1 cellular context compared by ENCODE assay signal in genomic region chr6:159761135-159761872, GRCh38.
TF ChIP-seq lines count a peak whose summit lies in the region.

No MANE protein-coding gene starts in this region.

TF ChIP-seq in K562, 482 proteins besides CTCF, POLR2A, EP300 and RAD21 (continued from another document and continues in another):
- no peak for TF ChIP-seq ZMIZ1 (IDR thresholded peaks at IDR 0.05; ENCODE audit: low read depth in 2 of 2, low read length in 2 of 2)
- no peak for TF ChIP-seq ZFP1 (CRISPR knock-in tag; IDR thresholded peaks at IDR 0.05)
- no peak for TF ChIP-seq RBM15 (IDR thresholded peaks at IDR 0.05; ENCODE audit: insufficient read depth, low read length)
- peak; percentile 68 for TF ChIP-seq CHD2 (IDR thresholded peaks at IDR 0.05; ENCODE audit: low read depth, low read length)
- no peak for TF ChIP-seq PTRF (tag; IDR thresholded peaks at IDR 0.05)
- no peak for TF ChIP-seq E2F4 (CRISPR knock-in tag; IDR thresholded peaks at IDR 0.05; ENCODE audit: low read depth)
- no peak for TF ChIP-seq SMARCB1 (IDR thresholded peaks at IDR 0.05; ENCODE audit: insufficient read length, low read depth)
- no peak for TF ChIP-seq RNF219 (CRISPR knock-in tag; IDR thresholded peaks at IDR 0.05)
- TF ChIP-seq SREBF2 (CRISPR knock-in tag; IDR thresholded peaks at IDR 0.05): no peak
- no peak for TF ChIP-seq E2F8 (IDR thresholded peaks at IDR 0.05; ENCODE audit: low read depth, partially characterized antibody)
- no peak for TF ChIP-seq NELFE (IDR thresholded peaks at IDR 0.05; ENCODE audit: insufficient read depth, insufficient read length)
- TF ChIP-seq CHAMP1 (IDR thresholded peaks at IDR 0.05): no peak
- no peak for TF ChIP-seq NFATC3 (IDR thresholded peaks at IDR 0.05)
- no peak for TF ChIP-seq IRF9 (tag; IDR thresholded peaks at IDR 0.05)
- no peak for TF ChIP-seq ELK3 (CRISPR knock-in tag; IDR thresholded peaks at IDR 0.05)
- no peak for TF ChIP-seq PYGO2 (tag; IDR thresholded peaks at IDR 0.05)
- no peak for TF ChIP-seq XRCC3 (IDR thresholded peaks at IDR 0.05)
- TF ChIP-seq HINFP (tag; conservative IDR thresholded peaks at IDR 0.05; ENCODE audit: low read depth): 0 out of 2 replicates have a peak, but pooled peaks have one; percentile 32
- TF ChIP-seq TFAP4 (CRISPR knock-in tag; IDR thresholded peaks at IDR 0.05; ENCODE audit: borderline replicate concordance): no peak; the same call in 1 of the 2 replicates
- TF ChIP-seq POLR2G (IDR thresholded peaks at IDR 0.05; ENCODE audit: low read depth, low read length): no peak
- TF ChIP-seq PPARD (CRISPR knock-in tag; IDR thresholded peaks at IDR 0.05): no peak
- 0 out of 2 replicates have a peak, but pooled peaks have one; percentile 23 for TF ChIP-seq SMARCC2 (IDR thresholded peaks at IDR 0.05; ENCODE audit: low read depth)
- no peak for TF ChIP-seq ZNF121 (CRISPR knock-in tag; conservative IDR thresholded peaks at IDR 0.05)
- TF ChIP-seq ATF3 (IDR thresholded peaks at IDR 0.05): no peak
- no peak; the same call in 1 of the 2 replicates for TF ChIP-seq ATF3 (CRISPR knock-in tag; conservative IDR thresholded peaks at IDR 0.05)
- no peak for TF ChIP-seq NKRF (IDR thresholded peaks at IDR 0.05; ENCODE audit: borderline replicate concordance)
- TF ChIP-seq FIP1L1 (IDR thresholded peaks at IDR 0.05; ENCODE audit: low read depth, low read length, poor library complexity, severe bottlenecking): no peak
- no peak for TF ChIP-seq E2F3 (CRISPR knock-in tag; IDR thresholded peaks at IDR 0.05)
- 0 out of 2 replicates have a peak, but pooled peaks have one; percentile 16 for TF ChIP-seq ZNF263 (CRISPR knock-in tag; IDR thresholded peaks at IDR 0.05; ENCODE audit: borderline replicate concordance)
- TF ChIP-seq MCM5 (IDR thresholded peaks at IDR 0.05; ENCODE audit: low read depth): no peak
- no peak for TF ChIP-seq NR2C2 (CRISPR knock-in tag; IDR thresholded peaks at IDR 0.05)
- peak; percentile 72 for TF ChIP-seq NR2C2 (tag; IDR thresholded peaks at IDR 0.05)
- TF ChIP-seq MEF2D (tag; conservative IDR thresholded peaks at IDR 0.05; ENCODE audit: low read depth): no peak
- TF ChIP-seq NBN (IDR thresholded peaks at IDR 0.05; ENCODE audit: low read depth): 0 out of 2 replicates have a peak, but pooled peaks have one; percentile 18
- TF ChIP-seq RAD51 (IDR thresholded peaks at IDR 0.05; ENCODE audit: borderline replicate concordance, low read depth): no peak
- TF ChIP-seq FOS (IDR thresholded peaks at IDR 0.05; ENCODE audit: extremely low read depth, insufficient read length): no peak
- peak; percentile 28 for TF ChIP-seq HCFC1 (IDR thresholded peaks at IDR 0.05; ENCODE audit: low read depth, low read length)
- no peak for TF ChIP-seq ZKSCAN8 (CRISPR knock-in tag; IDR thresholded peaks at IDR 0.05)
- TF ChIP-seq NCOR1 (IDR thresholded peaks at IDR 0.05): no peak
- TF ChIP-seq MAFK (IDR thresholded peaks at IDR 0.05; ENCODE audit: low read length): no peak
- TF ChIP-seq SRSF3 (IDR thresholded peaks at IDR 0.05; ENCODE audit: insufficient read depth, low read length): no peak
- no peak; the same call in 1 of the 2 replicates for TF ChIP-seq ZNF764 (CRISPR knock-in tag; IDR thresholded peaks at IDR 0.05; ENCODE audit: low read depth)
- TF ChIP-seq WHSC1 (IDR thresholded peaks at IDR 0.05; ENCODE audit: low read length): no peak
- TF ChIP-seq NR3C1 (CRISPR knock-in tag; IDR thresholded peaks at IDR 0.05): no peak
